Comparison of ENCODE assay signal across 25 cellular contexts in the genomic region with DNA sequence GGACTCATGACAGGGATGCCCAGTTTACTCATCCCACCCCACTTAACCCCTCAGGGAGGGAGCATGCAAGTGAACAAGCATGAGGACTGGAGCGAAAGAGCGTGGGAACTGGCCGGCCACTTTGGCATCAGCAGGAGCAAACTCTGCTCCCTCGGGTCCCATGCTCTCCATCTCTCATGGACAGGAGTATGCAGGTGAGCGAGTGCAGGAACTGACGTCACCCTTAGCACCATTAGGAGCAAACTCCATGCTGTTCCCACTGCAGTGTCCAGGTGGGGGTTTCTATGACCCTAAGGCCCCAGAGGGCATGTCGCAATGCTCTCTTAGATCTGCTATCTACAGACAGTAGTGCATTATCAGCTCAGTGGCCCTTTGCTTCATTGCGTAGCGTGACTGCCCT.
"Had no signal": no experiment of that assay in that cellular context is flagged by ENCODE, and none has a peak within 500 bp of the region (broad histone marks: within the 10 kb centered on the region; RNA-seq: fewer than 3 reads in every experiment).

No MANE protein-coding gene starts in this region.

- DNase-seq: dermis blood vessel endothelial cell; dorsolateral prefrontal cortex; effector CD4-positive, alpha-beta T cell; effector memory CD4-positive, alpha-beta T cell; foreskin keratinocyte; heart left ventricle; hypothalamus; immature natural killer cell; islet precursor cell; kidney; kidney glomerular epithelial cell; left colon; left ventricle myocardium superior; lower lobe of right lung; mesenchymal stem cell; mucosa of descending colon had no signal

- H3K79me2 ChIP-seq: hepatocyte had no signal

- H3K4me1 ChIP-seq: esophagus muscularis mucosa, foreskin keratinocyte, gastroesophageal sphincter, heart left ventricle, lower lobe of right lung had no signal

- H3K4me1 Mint-ChIP-seq: immature natural killer cell, mesothelial cell of epicardium had no signal

- H2AFZ ChIP-seq: hepatocyte had no signal

- H3K27ac Mint-ChIP-seq: immature natural killer cell, mesothelial cell of epicardium had no signal

- H3K27ac ChIP-seq: coronary artery, dorsolateral prefrontal cortex, esophagus muscularis mucosa, foreskin keratinocyte, gastroesophageal sphincter, heart left ventricle, hepatocyte, lower lobe of right lung had no signal

- H3K36me3 ChIP-seq: esophagus muscularis mucosa, gastroesophageal sphincter, heart left ventricle, lower lobe of right lung had no signal

- ATAC-seq: foreskin keratinocyte, gastroesophageal sphincter, heart left ventricle, left colon, left lobe of liver, left ventricle myocardium superior, lower lobe of right lung, mucosa of descending colon had no signal

- H3K4me3 Mint-ChIP-seq: immature natural killer cell, mesothelial cell of epicardium had no signal

- FAIRE-seq: colon, endothelial cell of umbilical vein, frontal cortex, kidney had no signal

- H3K4me2 ChIP-seq: hepatocyte had no signal

- H3K9me3 ChIP-seq: esophagus muscularis mucosa, gastroesophageal sphincter, lower lobe of right lung had no signal

- H3K4me3 ChIP-seq: coronary artery, dorsolateral prefrontal cortex, esophagus muscularis mucosa, gastroesophageal sphincter, heart left ventricle, hepatocyte, lower lobe of right lung, mucosa of descending colon had no signal

- H3K36me3 Mint-ChIP-seq: immature natural killer cell, mesothelial cell of epicardium had no signal

- H3K27me3 ChIP-seq: dorsolateral prefrontal cortex, esophagus muscularis mucosa, foreskin keratinocyte, gastroesophageal sphincter, heart left ventricle, hepatocyte had no signal
